In genomic region chr17:40355123-40355803, GRCh38 we compare ENCODE assay signal across 8 cellular contexts. TPM values are rescaled to one million over a fixed set of nuclear protein-coding genes. Genes with fewer than 3 reads are reported as not detected.
DNase-seq lines count a peak whose midpoint lies in the region; ATAC-seq and TF ChIP-seq lines count a peak whose summit lies in the region.

No MANE protein-coding gene starts in this region.

- peaks cover under 1% of the 10 kb centered on the region; the same call in 1 of the 2 replicates for H3K4me1 ChIP-seq in GM23248 (ENCODE audit: insufficient read depth)
- H3K4me1 ChIP-seq in PC-9 (replicated peaks; ENCODE audit: insufficient read depth): peaks cover 23% of the 10 kb centered on the region
- peaks cover 2% of the 10 kb centered on the region for H3K4me1 ChIP-seq in foreskin keratinocyte
- peaks cover 33% of the 10 kb centered on the region for H3K4me1 ChIP-seq in upper lobe of right lung

- in situ Hi-C loops in GM23248 (cut with MboI): loop anchor here (10.0 to 25.0 kb wide), 2 partner anchors 50 to 432 kb away; partner anchors contain the start of genes KRT27, KRT28 and RARA

- no TSS peak for BruUV-seq in PC-9 (replicated peaks; lab: Mats Ljungman, UMichigan)

- H3K27ac ChIP-seq in GM23248 (no peak overlapping the region), PC-9 (no peak overlapping the region), foreskin keratinocyte (no peak overlapping the region), upper lobe of right lung (no peak overlapping the region)

- no peak overlapping the region for H3K27ac Mint-ChIP-seq in activated T-helper 2 cell treated with anti-CD3 and anti-CD28 coated beads, Interferon-gamma antibody, Interleukin-2, Interleukin-4, amounts not matched to agents 10 μg/mL and 5 μg/mL and 100 μg/mL, durations not matched to agents 14 hours and 24 hours and 36 hours

- no peak for DNase-seq in AG09319 (ENCODE audit: extremely low read depth, low read depth)
- DNase-seq in GM23248: peak; percentile 59
- peak in 1 of 2 experiments; percentile 63 for DNase-seq in PC-9
- DNase-seq in activated T-helper 2 cell treated with anti-CD3 and anti-CD28 coated beads, Interferon-gamma antibody, Interleukin-2, Interleukin-4, amounts not matched to agents 10 μg/mL and 5 μg/mL and 100 μg/mL, durations not matched to agents 14 hours and 24 hours and 36 hours (ENCODE audit: low spot score): peak; percentile 62
- no peak for DNase-seq in foreskin keratinocyte
- peak in 9 of 10 donors; percentile 51 to 96 (median 77) for DNase-seq in posterior cingulate gyrus
- DNase-seq in upper lobe of right lung: peak; percentile 87
- DNase-seq in NCI-H2107 treated with DMSO at 0.1 percent for 48 hours (lab: John Stamatoyannopoulos, UW; ENCODE audit: unreplicated experiment): no peak

- H3K79me2 ChIP-seq in GM23248 (ENCODE audit: insufficient read depth) (peaks cover 11% of the 10 kb centered on the region), PC-9 (ENCODE audit: low read depth) (no peaks in the 10 kb centered on the region)

- 65 to 74% methylated on average over 24 to 29 of the region's 29 CpGs for WGBS in GM23248 (ENCODE audit: low coverage in 1 of 2, low lambda C conversion rate in 2 of 2, missing lambda C conversion rate in 2 of 2), 2 experiments

- CTCF ChIA-PET in PC-9 (lab: Charles Lee): interaction anchor here (0.6 to 2.1 kb wide), 2 partner anchors 52 to 71 kb away, joined by 3 to 11 read pairs; no protein-coding TSS in a partner anchor

- H3K9me3 ChIP-seq in GM23248 (ENCODE audit: low read depth) (no peaks in the 10 kb centered on the region), PC-9 (ENCODE audit: insufficient read depth, low read depth) (no peaks in the 10 kb centered on the region), upper lobe of right lung (no peaks in the 10 kb centered on the region)

- TF ChIP-seq CTCF in AG09319 (IDR thresholded peaks at IDR 0.05; ENCODE audit: low read depth, low read length) (peak; percentile 93), PC-9 (conservative IDR thresholded peaks at IDR 0.05) (peak; percentile 93), foreskin keratinocyte (conservative IDR thresholded peaks at IDR 0.05) (peak; percentile 90), upper lobe of right lung (IDR thresholded peaks at IDR 0.05) (peak; percentile 95)

- H3K9me3 Mint-ChIP-seq in activated T-helper 2 cell treated with anti-CD3 and anti-CD28 coated beads, Interferon-gamma antibody, Interleukin-2, Interleukin-4, amounts not matched to agents 10 μg/mL and 5 μg/mL and 100 μg/mL, durations not matched to agents 14 hours and 24 hours and 36 hours: no peaks in the 10 kb centered on the region

- H2AFZ ChIP-seq in GM23248: no peak overlapping the region
- no peak overlapping the region for H2AFZ ChIP-seq in PC-9

- intact Hi-C loops in PC-9 (cut with micrococcal nuclease; ENCODE audit: unreplicated experiment) (loop anchor here (1.0 to 10.0 kb wide), 4 partner anchors 52 to 1310 kb away; no protein-coding TSS in a partner anchor), posterior cingulate gyrus (cut with DNase I) (loop anchor here (1.0 kb wide), 1 partner anchor 52 kb away; no protein-coding TSS in a partner anchor), upper lobe of right lung (cut with DNase I) (no loop called here)
- intact Hi-C loops in activated T-helper 2 cell treated with anti-CD3 and anti-CD28 coated beads, Interferon-gamma antibody, Interleukin-2, Interleukin-4, amounts not matched to agents 10 μg/mL and 5 μg/mL and 100 μg/mL, durations not matched to agents 14 hours and 24 hours and 36 hours (cut with micrococcal nuclease): loop anchor here (2.0 to 10.0 kb wide), 4 partner anchors 52 to 440 kb away; partner anchors contain the start of genes KRT28 and TOP2A

- H3K9ac ChIP-seq in GM23248: no peak overlapping the region

- H3F3A ChIP-seq in GM23248 (ENCODE audit: insufficient read depth) (peaks cover 20% of the 10 kb centered on the region), PC-9 (ENCODE audit: insufficient read depth, low read depth) (peaks cover 30% of the 10 kb centered on the region; the same call in 1 of the 2 replicates)

- POLR2A ChIA-PET in PC-9 (lab: Charles Lee; ENCODE audit: unreplicated experiment): no interaction called here

- H3K4me2 ChIP-seq in GM23248 (ENCODE audit: unreplicated experiment) (no peak overlapping the region), PC-9 (no peak overlapping the region)

- peaks cover 17% of the 10 kb centered on the region for H3K4me1 Mint-ChIP-seq in activated T-helper 2 cell treated with anti-CD3 and anti-CD28 coated beads, Interferon-gamma antibody, Interleukin-2, Interleukin-4, amounts not matched to agents 10 μg/mL and 5 μg/mL and 100 μg/mL, durations not matched to agents 14 hours and 24 hours and 36 hours (ENCODE audit: low read depth)

- H3K4me3 Mint-ChIP-seq in activated T-helper 2 cell treated with anti-CD3 and anti-CD28 coated beads, Interferon-gamma antibody, Interleukin-2, Interleukin-4, amounts not matched to agents 10 μg/mL and 5 μg/mL and 100 μg/mL, durations not matched to agents 14 hours and 24 hours and 36 hours (ENCODE audit: low read depth): no peak overlapping the region

- peaks cover 29% of the 10 kb centered on the region for H3K36me3 Mint-ChIP-seq in activated T-helper 2 cell treated with anti-CD3 and anti-CD28 coated beads, Interferon-gamma antibody, Interleukin-2, Interleukin-4, amounts not matched to agents 10 μg/mL and 5 μg/mL and 100 μg/mL, durations not matched to agents 14 hours and 24 hours and 36 hours (ENCODE audit: low read depth)

- H3K27me3 ChIP-seq in GM23248 (replicated peaks; ENCODE audit: insufficient read depth) (no peaks in the 10 kb centered on the region), PC-9 (ENCODE audit: insufficient read depth, low read depth) (no peaks in the 10 kb centered on the region), foreskin keratinocyte (peaks cover under 1% of the 10 kb centered on the region), upper lobe of right lung (no peaks in the 10 kb centered on the region)

- ATAC-seq in foreskin keratinocyte (peak; percentile 20), upper lobe of right lung (peak; percentile 78)

- H4K20me1 ChIP-seq in GM23248 (ENCODE audit: insufficient read depth) (no peaks in the 10 kb centered on the region), PC-9 (ENCODE audit: insufficient read depth) (no peaks in the 10 kb centered on the region; the same call in 1 of the 2 replicates)

- H3K9me2 ChIP-seq in GM23248 (ENCODE audit: insufficient read depth) (no peaks in the 10 kb centered on the region), PC-9 (ENCODE audit: insufficient read depth) (no peaks in the 10 kb centered on the region)

- H3K36me3 ChIP-seq in GM23248 (ENCODE audit: low read depth) (peaks cover 8% of the 10 kb centered on the region; the same call in 1 of the 2 replicates), PC-9 (ENCODE audit: low read depth) (no peaks in the 10 kb centered on the region), upper lobe of right lung (peaks cover 58% of the 10 kb centered on the region)

- no peak overlapping the region for H3K4me3 ChIP-seq in GM23248
- H3K4me3 ChIP-seq in PC-9: no peak overlapping the region
- no peak overlapping the region for H3K4me3 ChIP-seq in upper lobe of right lung

- H3K27me3 Mint-ChIP-seq in activated T-helper 2 cell treated with anti-CD3 and anti-CD28 coated beads, Interferon-gamma antibody, Interleukin-2, Interleukin-4, amounts not matched to agents 10 μg/mL and 5 μg/mL and 100 μg/mL, durations not matched to agents 14 hours and 24 hours and 36 hours (ENCODE audit: low read depth): no peaks in the 10 kb centered on the region

RNA-seq across cellular contexts. Expression of gene GJD3, which starts 9.3 kb away (rescaled TPM):
- 1.2 TPM in 1 of 2 replicates, not detected in the other for total RNA-seq in GM23248 (2014; rRNA removed; shearing (Covaris generic))
- polyA plus RNA-seq in GM23248 (2016; fragmentation: Nextera tagmentation; extraction: Ambion mirVana): 1.3 and 2.0 TPM in 2 replicates
- total RNA-seq in PC-9 (2021): not detected in 2 replicates
- total RNA-seq in activated T-helper 2 cell treated with anti-CD3 and anti-CD28 coated beads, Interferon-gamma antibody, Interleukin-2, Interleukin-4, amounts not matched to agents 10 μg/mL and 5 μg/mL and 100 μg/mL, durations not matched to agents 14 hours and 24 hours and 36 hours: 0.48 TPM in 1 of 2 replicates, not detected in the other
- total RNA-seq in foreskin keratinocyte: not detected in 2 replicates
- polyA plus RNA-seq in foreskin keratinocyte: not detected in 2 replicates
- 2.8 TPM for total RNA-seq in upper lobe of right lung

RNA-seq across cellular contexts. Expression of gene RARA, which starts 46.3 kb away (rescaled TPM):
- 32.2 and 38.9 TPM in 2 replicates for total RNA-seq in GM23248 (2014; rRNA removed; shearing (Covaris generic))
- polyA plus RNA-seq in GM23248 (2016; fragmentation: Nextera tagmentation; extraction: Ambion mirVana) (23.7 and 24.5 TPM in 2 replicates), foreskin keratinocyte (21.6 and 22.4 TPM in 2 replicates)
- total RNA-seq in PC-9 (2021) (21.5 and 21.8 TPM in 2 replicates), foreskin keratinocyte (26.4 and 28.4 TPM in 2 replicates), upper lobe of right lung (69.7 TPM)
- 30.4 and 35.1 TPM in 2 replicates for total RNA-seq in activated T-helper 2 cell treated with anti-CD3 and anti-CD28 coated beads, Interferon-gamma antibody, Interleukin-2, Interleukin-4, amounts not matched to agents 10 μg/mL and 5 μg/mL and 100 μg/mL, durations not matched to agents 14 hours and 24 hours and 36 hours

Comparison
In these comparisons a context has a peak if more than half of its experiments do, and no peak if none do; other contexts are left out.
1. DNase-seq: peak in GM23248 (single experiment), activated T-helper 2 cell treated with anti-CD3 and anti-CD28 coated beads, Interferon-gamma antibody, Interleukin-2, Interleukin-4, amounts not matched to agents 10 μg/mL and 5 μg/mL and 100 μg/mL, durations not matched to agents 14 hours and 24 hours and 36 hours (single experiment), posterior cingulate gyrus (9 of 10) and upper lobe of right lung (single experiment); none in AG09319 (single experiment), foreskin keratinocyte (0 of 2) and NCI-H2107 treated with DMSO at 0.1 percent for 48 hours (single experiment).
2. Peak in every context shown above with its lines, with median percentiles within 50 percentile points of each other: CTCF ChIP-seq.